ENCODE assay signal across 11 cellular contexts in genomic region chr1:24318238-24318987, GRCh38. TPM values are rescaled to one million over a fixed set of nuclear protein-coding genes. Genes with fewer than 3 reads are reported as not detected.
DNase-seq lines count a peak whose midpoint lies in the region; TF ChIP-seq lines count a peak whose summit lies in the region.
"Had no signal": no experiment of that assay in that cellular context is flagged by ENCODE, and none has a peak within 500 bp of the region (broad histone marks: within the 10 kb centered on the region; RNA-seq: fewer than 3 reads in every experiment).

No MANE protein-coding gene starts in this region.

- H3K36me3 ChIP-seq in esophagus (ENCODE audit: control insufficient read depth in 2 of 2, insufficient read depth in 2 of 2, low read length in 1 of 2) = peaks cover 0 to 3% of the 10 kb centered on the region in 2 donors
- no peaks in the 10 kb centered on the region for H3K36me3 ChIP-seq in SJCRH30
- H3K36me3 ChIP-seq: SJSA1 had no signal

- no peaks in the 10 kb centered on the region for H3K36me3 Mint-ChIP-seq in neural crest cell (ENCODE audit: low read depth)

- H3K27me3 ChIP-seq in esophagus (ENCODE audit: control insufficient read depth in 1 of 2, insufficient read depth in 2 of 2, low read length in 2 of 2) (no peaks in the 10 kb centered on the region), SJCRH30 (peaks cover 27% of the 10 kb centered on the region)
- H3K27me3 ChIP-seq: SJSA1 had no signal

- intact Hi-C loops in cardiac septum (cut with DNase I) = no loop called here

- H3K4me1 ChIP-seq in esophagus (ENCODE audit: control insufficient read depth in 2 of 2, insufficient read depth in 2 of 2, low read length in 1 of 2) = peaks cover 2 to 13% of the 10 kb centered on the region in 2 donors
- H3K4me1 ChIP-seq in SJCRH30 = 0 out of 2 replicates have a peak, but pooled peaks cover 7% of the 10 kb centered on the region

- no peak for TF ChIP-seq CTCF in neural crest cell (conservative IDR thresholded peaks at IDR 0.05)

- WGBS in esophagus, 2 donors = 29 to 36% methylated on average over 5 of the region's 5 CpGs

- DNase-seq in GM03348 (ENCODE audit: low spot score) (peak; percentile 73), OCI-M1 (lab: John Stamatoyannopoulos, UW) (peak; percentile 63), neural crest cell (ENCODE audit: low read depth, low spot score) (no peak), SJCRH30 (no peak), cardiac septum (ENCODE audit: low spot score) (no peak)
- DNase-seq in activated CD4-positive, alpha-beta T cell treated with anti-CD3 and anti-CD28 coated beads, Interleukin-2, amount 50 U/mL, for 48 hours = no peak
- DNase-seq in stimulated activated CD4-positive, alpha-beta T cell treated with anti-CD3 and anti-CD28 coated beads, Interleukin-15, amount 100 ng/mL, for 24 hours = no peak
- DNase-seq: erythroblast; stimulated activated CD8-positive, alpha-beta memory T cell treated with anti-CD3 and anti-CD28 coated beads, Interleukin-4, amount 100 ng/mL, for 48 hours had no signal

- H3K4me3 ChIP-seq in esophagus (ENCODE audit: low read depth in 1 of 2, low read length in 2 of 2) (peak overlapping the region in 1 of 2 donors; percentile 66), SJCRH30 (no peak overlapping the region)
- H3K4me3 ChIP-seq: SJSA1 had no signal

- H3K9me3 ChIP-seq in esophagus (ENCODE audit: control insufficient read depth in 2 of 2, insufficient read depth in 1 of 2, low read depth in 1 of 2, low read length in 1 of 2) (no peaks in the 10 kb centered on the region), SJCRH30 (replicated peaks) (no peaks in the 10 kb centered on the region)
- H3K9me3 ChIP-seq: SJSA1 had no signal

- peaks cover 19% of the 10 kb centered on the region for H3K4me1 Mint-ChIP-seq in neural crest cell

- H3K4me3 Mint-ChIP-seq in neural crest cell = peak overlapping the region; percentile 44

- H3K27ac ChIP-seq in esophagus (ENCODE audit: low read depth in 2 of 2, low read length in 1 of 2) (peak overlapping the region; percentile 88 to 96), SJCRH30 (no peak overlapping the region)
- H3K27ac ChIP-seq: SJSA1 had no signal

- peaks cover 79% of the 10 kb centered on the region for H3K27me3 Mint-ChIP-seq in neural crest cell (ENCODE audit: low read depth)

- no peaks in the 10 kb centered on the region for H3K9me3 Mint-ChIP-seq in neural crest cell

- H3K27ac Mint-ChIP-seq in neural crest cell (ENCODE audit: unreplicated experiment) = no peak overlapping the region

RNA-seq across cellular contexts. Expression of gene GRHL3, which starts 0.7 kb away (rescaled TPM):
- polyA plus RNA-seq in esophagus = 100 to 1,000 TPM in 1 of 2 donors, 10 to 100 TPM in 1; 59.0 to 115 TPM
- total RNA-seq in neural crest cell = 0.12 TPM in 1 of 2 replicates, not detected in the other
- total RNA-seq in SJCRH30 (2014; rRNA removed; shearing (Covaris generic)) = not detected in 2 replicates
- total RNA-seq in cardiac septum = not detected
- total RNA-seq: SJSA1 had no signal

Comparison
In these comparisons a context has a peak if more than half of its experiments do, and no peak if none do; other contexts are left out.
1. DNase-seq: peak in GM03348 (single experiment) and OCI-M1 (single experiment); none in neural crest cell (single experiment), SJCRH30 (0 of 2), cardiac septum (single experiment), activated CD4-positive, alpha-beta T cell treated with anti-CD3 and anti-CD28 coated beads, Interleukin-2, amount 50 U/mL, for 48 hours (0 of 2) and stimulated activated CD4-positive, alpha-beta T cell treated with anti-CD3 and anti-CD28 coated beads, Interleukin-15, amount 100 ng/mL, for 24 hours (single experiment).